21 cellular contexts compared by ENCODE assay signal in genomic region chr10:65910209-65910608, GRCh38.
"Had no signal": no experiment of that assay in that cellular context is flagged by ENCODE, and none has a peak within 500 bp of the region (broad histone marks: within the 10 kb centered on the region; RNA-seq: fewer than 3 reads in every experiment).

No MANE protein-coding gene starts in this region.

- H3K27ac ChIP-seq: Peyer's patch, SJCRH30 had no signal

- H3K4me1 ChIP-seq: Peyer's patch, SJCRH30 had no signal

- H3K9me3 ChIP-seq: Peyer's patch, SJCRH30 had no signal

- ATAC-seq: HepG2, Right ventricle myocardium inferior, SK-N-SH treated with all-trans-retinoic acid at 6 μM for 48 hours had no signal

- DNase-seq: IMR-90, Kasumi-1, KG1, MM.1S, NCI-H1092 treated with DMSO at 0.1 percent for 48 hours, NCI-H1436, NCI-H187, NCI-H2029, NCI-H2081 treated with DMSO at 0.1 percent for 48 hours, NCI-H2171, NCI-H226, NCI-H446, NCI-H510A, NCI-H524 treated with DMSO at 0.1 percent for 48 hours, NCI-H774, Peyer's patch, SHP77 treated with DMSO at 0.1 percent for 48 hours, SJCRH30 had no signal

- H3K4me3 ChIP-seq: Peyer's patch, SJCRH30 had no signal

- H3K27me3 ChIP-seq: Peyer's patch, SJCRH30 had no signal

- H3K36me3 ChIP-seq: Peyer's patch, SJCRH30 had no signal
